8 cellular contexts compared by ENCODE assay signal in genomic region chr9:114155263-114155966, GRCh38. TPM values are rescaled to one million over a fixed set of nuclear protein-coding genes. Genes with fewer than 3 reads are reported as not detected.
DNase-seq lines count a peak whose midpoint lies in the region; ATAC-seq, FAIRE-seq and TF ChIP-seq lines count a peak whose summit lies in the region.

Gene COL27A1 (plus strand): TSS chr9:114155537. CDS start chr9:114155951, 414 bp downstream.

- peak within 1 kb of the TSS; percentile 92 for H3K27ac Mint-ChIP-seq in activated CD4-positive, alpha-beta T cell treated with anti-CD3 and anti-CD28 coated beads, Interleukin-2, amount 10 ng/mL, durations not matched to agents 24 days and 14 days

- FAIRE-seq in GM12892 (lab: Jason Lieb, UNC), result peak; percentile 85

- peak within 1 kb of the TSS; percentile 81 for H3K4me3 ChIP-seq in coronary artery

- H3K4me3 Mint-ChIP-seq in activated CD4-positive, alpha-beta T cell treated with anti-CD3 and anti-CD28 coated beads, Interleukin-2, amount 10 ng/mL, durations not matched to agents 24 days and 14 days, result peak within 1 kb of the TSS; percentile 98

- H3K4me1 Mint-ChIP-seq in activated CD4-positive, alpha-beta T cell treated with anti-CD3 and anti-CD28 coated beads, Interleukin-2, amount 10 ng/mL, durations not matched to agents 24 days and 14 days, result peaks cover 16% of the 10 kb centered on the region

- H3K9me3 Mint-ChIP-seq in activated CD4-positive, alpha-beta T cell treated with anti-CD3 and anti-CD28 coated beads, Interleukin-2, amount 10 ng/mL, durations not matched to agents 24 days and 14 days, result no peaks in the 10 kb centered on the region

- peak within 1 kb of the TSS; percentile 78 to 82 for H3K27ac ChIP-seq in coronary artery

- peaks cover 43% of the 10 kb centered on the region for H3K27me3 Mint-ChIP-seq in activated CD4-positive, alpha-beta T cell treated with anti-CD3 and anti-CD28 coated beads, Interleukin-2, amount 10 ng/mL, durations not matched to agents 24 days and 14 days

- ATAC-seq in HG02885 (IDR thresholded peaks at IDR 0.05; ENCODE audit: poor library complexity, unreplicated experiment) (peak; percentile 89), left colon (peak; percentile 92), GM18520 (IDR thresholded peaks at IDR 0.05; ENCODE audit: unreplicated experiment) (no peak)

- no peak for TF ChIP-seq POLR2A in GM12892 (IDR thresholded peaks at IDR 0.05; ENCODE audit: low read depth, low read length)

- TF ChIP-seq CTCF in coronary artery (IDR thresholded peaks at IDR 0.05), result peak; percentile 98

- intact Hi-C loops in activated CD4-positive, alpha-beta T cell treated with anti-CD3 and anti-CD28 coated beads, Interleukin-2, amount 10 ng/mL, durations not matched to agents 24 days and 14 days (cut with micrococcal nuclease), result loop anchor here (1.0 to 10.0 kb wide), 4 partner anchors 48 to 229 kb away; partner anchors contain the start of gene AKNA
- intact Hi-C loops in left colon (cut with DNase I, micrococcal nuclease), result loop anchor here (10.0 kb wide), 2 partner anchors 119 to 129 kb away; no protein-coding TSS in a partner anchor

- DNase-seq in GM12892 (ENCODE audit: insufficient read length), result peak; percentile 85
- peak; percentile 38 for DNase-seq in NCI-H2227 treated with DMSO at 0.1 percent for 48 hours (lab: John Stamatoyannopoulos, UW)
- peak; percentile 95 for DNase-seq in activated CD4-positive, alpha-beta T cell treated with anti-CD3 and anti-CD28 coated beads, Interleukin-2, amount 10 ng/mL, durations not matched to agents 24 days and 14 days
- peak; percentile 88 for DNase-seq in coronary artery (ENCODE audit: low spot score)
- peak; percentile 64 to 84 for DNase-seq in left colon
- DNase-seq in stimulated activated CD4-positive, alpha-beta T cell treated with anti-CD3 and anti-CD28 coated beads, Interleukin-1b, Interleukin-23, amount 100 ng/mL, for 1 hour (ENCODE audit: low read depth in 2 of 2), result peak; percentile 45 to 85

- peaks cover 1% of the 10 kb centered on the region for H3K36me3 Mint-ChIP-seq in activated CD4-positive, alpha-beta T cell treated with anti-CD3 and anti-CD28 coated beads, Interleukin-2, amount 10 ng/mL, durations not matched to agents 24 days and 14 days (ENCODE audit: low read depth)

RNA-seq across cellular contexts. Expression of gene COL27A1, which starts in this region (rescaled TPM):
- not detected for polyA plus RNA-seq in GM12892 (2012; ENCODE audit: missing spikeins)
- 8.5 and 9.7 TPM in 2 replicates for total RNA-seq in activated CD4-positive, alpha-beta T cell treated with anti-CD3 and anti-CD28 coated beads, Interleukin-2, amount 10 ng/mL, durations not matched to agents 24 days and 14 days
- total RNA-seq in left colon, result 1 to 10 TPM; 2.7 to 3.7 TPM

Comparison
In these comparisons a context has a peak if more than half of its experiments do, and no peak if none do; other contexts are left out.
1. DNase-seq: peak in every context shown above with its lines; median percentile 95 in activated CD4-positive, alpha-beta T cell treated with anti-CD3 and anti-CD28 coated beads, Interleukin-2, amount 10 ng/mL, durations not matched to agents 24 days and 14 days; 88 in coronary artery; 85 in GM12892; 74 in left colon; 65 in stimulated activated CD4-positive, alpha-beta T cell treated with anti-CD3 and anti-CD28 coated beads, Interleukin-1b, Interleukin-23, amount 100 ng/mL, for 1 hour; 38 in NCI-H2227 treated with DMSO at 0.1 percent for 48 hours.